8 cellular contexts compared by ENCODE assay signal in genomic region chr1:150168960-150169565, GRCh38. TPM values are rescaled to one million over a fixed set of nuclear protein-coding genes. Genes with fewer than 3 reads are reported as not detected.
DNase-seq lines count a peak whose midpoint lies in the region; ATAC-seq and TF ChIP-seq lines count a peak whose summit lies in the region.

No MANE protein-coding gene starts in this region.

- peak; percentile 54 for TF ChIP-seq CTCF in lung (IDR thresholded peaks at IDR 0.05; ENCODE audit: control extremely low read depth, extremely low read depth)

- H3K27ac ChIP-seq in lung (ENCODE audit: low read depth in 1 of 2, low read length in 1 of 2) = no peak overlapping the region

- WGBS in lung, 2 donors = 19 to 25% methylated on average over 6 of the region's 6 CpGs

- H3K4me1 ChIP-seq in lung (ENCODE audit: control insufficient read depth in 2 of 2, insufficient read depth in 2 of 2, low read length in 2 of 2) = peaks cover 0 to 2% of the 10 kb centered on the region in 2 donors

- no peaks in the 10 kb centered on the region for H3K27me3 ChIP-seq in lung (ENCODE audit: control insufficient read depth, insufficient read depth)

- DNase-seq in NCI-H2081 (lab: John Stamatoyannopoulos, UW) (peak; percentile 70 to 75), NCI-H2081 treated with DMSO at 0.1 percent for 48 hours (lab: John Stamatoyannopoulos, UW) (no peak), NCI-H1930 (lab: John Stamatoyannopoulos, UW) (peak; percentile 2 to 53), dermis blood vessel endothelial cell (peak; percentile 84), lung (ENCODE audit: low spot score) (peak; percentile 63), superior temporal gyrus (ENCODE audit: extremely low spot score) (peak; percentile 60)
- DNase-seq in activated CD4-positive, alpha-beta T cell treated with anti-CD3 and anti-CD28 coated beads for 48 hours = peak; percentile 67

- peak; percentile 63 for ATAC-seq in lung (ENCODE audit: insufficient read depth, low FRiP score)
- ATAC-seq in GM21723 (IDR thresholded peaks at IDR 0.05; ENCODE audit: unreplicated experiment) = no peak

- no peaks in the 10 kb centered on the region for H3K9me3 ChIP-seq in lung (ENCODE audit: control insufficient read depth in 2 of 2, insufficient read depth in 1 of 2, low read length in 1 of 2)

- H3K4me3 ChIP-seq in lung = no peak overlapping the region

- no peaks in the 10 kb centered on the region for H3K36me3 ChIP-seq in lung (ENCODE audit: control insufficient read depth in 2 of 2, insufficient read depth in 2 of 2, low read length in 2 of 2)

RNA-seq across cellular contexts. Expression of gene PLEKHO1, which starts 19.3 kb away (rescaled TPM):
- total RNA-seq in dermis blood vessel endothelial cell (31.0 and 65.9 TPM in 2 replicates), lung (10 to 100 TPM; 41.6 to 60.6 TPM)
- 10 to 100 TPM; 59.7 to 88.0 TPM for polyA plus RNA-seq in lung
